ENCODE assay signal across 20 cellular contexts in the genomic region with DNA sequence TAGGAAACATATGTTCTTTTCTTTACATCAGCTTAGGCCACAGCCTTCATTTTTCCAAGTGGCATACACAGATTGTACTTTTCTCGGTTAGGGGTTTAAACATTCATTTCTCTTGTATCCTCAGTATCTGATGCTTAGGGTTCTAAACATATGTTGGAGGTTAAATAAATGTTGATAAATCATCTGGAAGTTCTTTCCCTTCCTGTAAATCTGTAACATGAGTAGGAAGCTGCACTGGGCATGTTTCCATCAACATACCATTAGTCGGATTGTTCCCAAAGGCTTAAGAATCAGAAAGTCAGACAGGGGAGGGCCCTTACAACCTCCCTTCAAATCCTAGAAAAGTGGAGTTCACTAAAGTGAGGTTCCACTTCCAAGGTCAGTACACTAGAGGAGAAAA.
DNase-seq lines count a peak whose midpoint lies in the region; ATAC-seq lines count a peak whose summit lies in the region.
"Had no signal": no experiment of that assay in that cellular context is flagged by ENCODE, and none has a peak within 500 bp of the region (broad histone marks: within the 10 kb centered on the region; RNA-seq: fewer than 3 reads in every experiment).

No MANE protein-coding gene starts in this region.

- ATAC-seq in GM18909 (IDR thresholded peaks at IDR 0.05; ENCODE audit: poor library complexity, unreplicated experiment): no peak
- no peak for ATAC-seq in HG02763 (IDR thresholded peaks at IDR 0.05; ENCODE audit: unreplicated experiment)
- ATAC-seq: activated CD4-positive, alpha-beta T cell treated with anti-CD3 and anti-CD28 coated beads for 36 hours; CD8-positive, alpha-beta T cell; heart left ventricle had no signal

- H3K9me3 ChIP-seq in adipocyte (ENCODE audit: control insufficient read depth, low read length): no peaks in the 10 kb centered on the region
- H3K9me3 ChIP-seq: heart left ventricle, neutrophil had no signal

- no peak overlapping the region for H3K9ac ChIP-seq in adipocyte (ENCODE audit: low read length)

- H3K4me3 ChIP-seq in adipocyte (ENCODE audit: low read length): no peak overlapping the region
- H3K4me3 ChIP-seq: heart left ventricle had no signal

- no peaks in the 10 kb centered on the region for H3K36me3 ChIP-seq in adipocyte (ENCODE audit: control insufficient read depth, insufficient read depth, low read length, severe bottlenecking)

- no peaks in the 10 kb centered on the region for H3K4me1 ChIP-seq in adipocyte (ENCODE audit: control insufficient read depth, insufficient read depth, low read length)
- H3K4me1 ChIP-seq: heart left ventricle had no signal

- H3K27me3 ChIP-seq in adipocyte (replicated peaks; ENCODE audit: control insufficient read depth, insufficient read depth, low read length): no peaks in the 10 kb centered on the region
- H3K27me3 ChIP-seq: heart left ventricle, neutrophil had no signal

- DNase-seq in NCI-H2171 treated with DMSO at 0.1 percent for 48 hours (lab: John Stamatoyannopoulos, UW) (peak; percentile 57), NCI-H2171 (lab: John Stamatoyannopoulos, UW) (no peak), adipocyte (ENCODE audit: low read depth) (peak; percentile 76), fibroblast of peridontal ligament (ENCODE audit: extremely low read depth) (peak; percentile 82), stromal cell of bone marrow (ENCODE audit: low read depth) (peak; percentile 7), NCI-H345 treated with DMSO at 0.1 percent for 48 hours (lab: John Stamatoyannopoulos, UW; ENCODE audit: unreplicated experiment) (no peak)
- DNase-seq: activated CD4-positive, alpha-beta T cell treated with anti-CD3 and anti-CD28 coated beads for 36 hours; activated naive CD4-positive, alpha-beta T cell treated with anti-CD3 and anti-CD28 coated beads, Interleukin-2, amount 50 U/mL, for 16 hours; CD8-positive, alpha-beta T cell; H7; heart left ventricle; KG1; NCI-H1105; NCI-H2227 treated with DMSO at 0.1 percent for 48 hours; SHP77 treated with DMSO at 0.1 percent for 48 hours; T-helper 9 cell; trophoblast cell had no signal

Comparison
In these comparisons a context has a peak if more than half of its experiments do, and no peak if none do; other contexts are left out.
1. DNase-seq: peak in NCI-H2171 treated with DMSO at 0.1 percent for 48 hours (single experiment), adipocyte (single experiment), fibroblast of peridontal ligament (single experiment) and stromal cell of bone marrow (single experiment); none in NCI-H2171 (single experiment) and NCI-H345 treated with DMSO at 0.1 percent for 48 hours (single experiment).